In the genomic region with DNA sequence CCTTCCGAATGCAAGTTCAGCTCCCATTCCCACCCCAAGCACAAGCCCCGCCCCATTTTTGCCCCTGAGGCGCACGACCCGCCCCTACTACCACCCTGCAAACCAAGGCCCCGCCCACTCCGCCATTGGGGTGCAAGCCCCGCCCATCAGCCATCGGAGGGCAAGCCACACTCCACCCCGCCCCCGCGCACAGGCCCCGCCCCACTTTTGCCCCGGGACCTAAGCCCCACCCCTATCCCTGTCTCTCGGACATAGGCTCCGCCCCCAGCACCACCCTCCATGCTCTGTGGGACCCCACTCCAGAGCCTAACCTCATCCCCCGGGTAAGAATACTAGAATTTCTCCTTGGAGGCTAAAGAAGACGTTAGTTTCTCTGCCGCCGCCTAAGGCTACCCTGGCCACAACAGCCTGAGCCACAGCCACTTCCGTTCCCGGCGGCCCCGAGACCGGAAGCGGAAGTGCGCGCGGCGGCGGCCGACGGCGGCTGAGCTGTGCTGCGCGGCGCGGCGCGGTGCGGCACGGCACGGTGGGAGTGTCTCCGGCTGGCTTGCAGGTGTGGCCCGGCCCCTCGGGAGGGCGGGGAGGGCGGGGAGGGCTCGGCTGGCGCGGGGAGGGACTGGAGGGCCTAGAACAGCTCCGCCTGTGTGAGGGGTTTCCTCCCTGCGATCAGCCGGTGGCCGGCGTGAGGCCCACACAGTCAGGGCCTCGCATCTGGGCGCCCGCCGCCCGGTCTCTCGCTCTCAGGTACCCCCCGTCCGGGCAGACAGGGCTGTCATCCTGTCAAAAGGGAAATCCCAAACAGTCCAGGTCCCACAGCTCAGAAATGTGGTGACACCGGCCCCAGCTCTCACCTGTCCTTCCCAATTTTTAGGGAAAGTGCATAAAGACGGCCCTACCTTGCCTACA, we compare ENCODE assay signal across 8 cellular contexts. TPM values are rescaled to one million over a fixed set of nuclear protein-coding genes. Genes with fewer than 3 reads are reported as not detected.
A peak's percentile ranks its signal among the peaks of the same experiment; 100 is the strongest.
DNase-seq lines count a peak whose midpoint lies in the region; ATAC-seq and TF ChIP-seq lines count a peak whose summit lies in the region.

ZNF333 (plus strand) TSS at position 451 of the 906 bp plus-strand sequence. CDS start 3,444 bp downstream, outside the sequence.

- DNase-seq in GM13976 (ENCODE audit: low spot score) (peak; percentile 98), NCI-H1436 treated with DMSO at 0.1 percent for 48 hours (lab: John Stamatoyannopoulos, UW) (peak; percentile 50), T-helper 1 cell (peak; percentile 94 to 98 (median 95)), amniotic epithelial cell (ENCODE audit: low read depth) (peak; percentile 79), left cardiac atrium (peak; percentile 98), posterior vena cava (ENCODE audit: low spot score) (peak; percentile 98), upper lobe of left lung (peak; percentile 98 to 99)

- no peak for TF ChIP-seq EP300 in upper lobe of left lung (IDR thresholded peaks at IDR 0.05)

- intact Hi-C loops in left cardiac atrium (cut with DNase I), result loop anchor here in 1 of 2 donors (5.0 kb wide), 1 partner anchor 118 kb away; the partner anchor contains the start of gene NDUFB7
- intact Hi-C loops in posterior vena cava (cut with DNase I), result loop anchor here in 1 of 2 donors (5.0 kb wide), 1 partner anchor 123 kb away; no protein-coding TSS in a partner anchor

- in situ Hi-C loops in GM13976 (cut with MboI; ENCODE audit: low sequenced_read_pairs, unreplicated experiment), result loop anchor here (5.0 kb wide), 1 partner anchor 118 kb away; the partner anchor contains the start of gene NDUFB7

- WGBS in upper lobe of left lung, 2 donors, result 1 to 2% methylated on average over 11 to 29 of the region's 66 CpGs

- H3K27me3 ChIP-seq in upper lobe of left lung, result no peaks in the 10 kb centered on the region

- H3K27ac ChIP-seq in upper lobe of left lung, result peak within 1 kb of the TSS; percentile 95 to 97 (median 96)

- H3K4me3 ChIP-seq in upper lobe of left lung, result peak within 1 kb of the TSS; percentile 53 to 96 (median 86)

- no peaks in the 10 kb centered on the region for H3K9me3 ChIP-seq in upper lobe of left lung

- peaks cover 0 to 15% (median 4%) of the 10 kb centered on the region in 4 donors for H3K36me3 ChIP-seq in upper lobe of left lung

- no peak for TF ChIP-seq CTCF in GM13976 (IDR thresholded peaks at IDR 0.05; ENCODE audit: borderline replicate concordance, control extremely low read depth, extremely low read depth, insufficient read depth, missing control alignments)
- peak in 1 of 6 experiments; percentile 25 for TF ChIP-seq CTCF in upper lobe of left lung (IDR thresholded peaks at IDR 0.05)

- H3K4me1 ChIP-seq in upper lobe of left lung, result peaks cover 10 to 20% (median 10%) of the 10 kb centered on the region in 4 donors

- peak in 2 of 4 donors; percentile 74 to 83 for TF ChIP-seq POLR2A in upper lobe of left lung (IDR thresholded peaks at IDR 0.05)

- peak; percentile 88 for ATAC-seq in HG02840 (IDR thresholded peaks at IDR 0.05; ENCODE audit: low FRiP score, unreplicated experiment)
- peak; percentile 99 for ATAC-seq in left cardiac atrium
- peak; percentile 99 for ATAC-seq in upper lobe of left lung (ENCODE audit: low FRiP score in 2 of 2)

RNA-seq across cellular contexts. Expression of gene ZNF333, which starts in this region (rescaled TPM):
- total RNA-seq in left cardiac atrium, result 1 to 10 TPM; 7.2 to 9.4 TPM
- total RNA-seq in posterior vena cava, result 10 to 100 TPM; 17.5 to 20.3 TPM
- 10 to 100 TPM; 16.1 to 35.6 (median 20.0) TPM for total RNA-seq in upper lobe of left lung

Comparison
In these comparisons a context has a peak if more than half of its experiments do, and no peak if none do; other contexts are left out.
1. Peak in every context shown above with its lines: DNase-seq, ATAC-seq, H3K4me3 ChIP-seq and H3K27ac ChIP-seq.